In genomic region chrX:46569621-46570020, GRCh38 we compare ENCODE assay signal across 19 cellular contexts. TPM values are rescaled to one million over a fixed set of nuclear protein-coding genes. Genes with fewer than 3 reads are reported as not detected.
DNase-seq lines count a peak whose midpoint lies in the region; ATAC-seq, FAIRE-seq and TF ChIP-seq lines count a peak whose summit lies in the region.
"Had no signal": no experiment of that assay in that cellular context is flagged by ENCODE, and none has a peak within 500 bp of the region (broad histone marks: within the 10 kb centered on the region; RNA-seq: fewer than 3 reads in every experiment).

No MANE protein-coding gene starts in this region.

- ATAC-seq in Right ventricle myocardium superior (ENCODE audit: poor library complexity) = no peak
- ATAC-seq in left ventricle myocardium superior = no peak
- ATAC-seq: GM23338 had no signal

- peak; percentile 5 for FAIRE-seq in GM12892 (lab: Jason Lieb, UNC)
- FAIRE-seq: H54 had no signal

- H3K4me1 ChIP-seq in right atrium auricular region = peaks cover 0 to 5% of the 10 kb centered on the region in 2 donors

- H3K36me3 ChIP-seq in right atrium auricular region = no peaks in the 10 kb centered on the region

- no peak for TF ChIP-seq POLR2A in GM12892 (IDR thresholded peaks at IDR 0.05; ENCODE audit: low read depth, low read length)
- no peak for TF ChIP-seq POLR2A in erythroblast (IDR thresholded peaks at IDR 0.05; ENCODE audit: low read length)

- TF ChIP-seq CTCF in right atrium auricular region (IDR thresholded peaks at IDR 0.05) = no peak

- intact Hi-C loops in Right ventricle myocardium superior (cut with DNase I) (no loop called here), left ventricle myocardium superior (cut with micrococcal nuclease) (loop anchor here (10.0 kb wide), 1 partner anchor 75 kb away; no protein-coding TSS in a partner anchor)

- no peaks in the 10 kb centered on the region for H3K9me3 ChIP-seq in right atrium auricular region

- H3K27me3 ChIP-seq in right atrium auricular region = no peaks in the 10 kb centered on the region

- H3K4me3 ChIP-seq in right atrium auricular region = no peak overlapping the region
- H3K4me3 ChIP-seq: GM23338 had no signal

- DNase-seq in NCI-H2029 (lab: John Stamatoyannopoulos, UW) (peak; percentile 40), NCI-H2029 treated with DMSO at 0.1 percent for 48 hours (lab: John Stamatoyannopoulos, UW) (no peak), Right ventricle myocardium superior (peak; percentile 46), right atrium auricular region (ENCODE audit: low spot score) (no peak), GM12892 (ENCODE audit: insufficient read length) (no peak), left ventricle myocardium superior (peak; percentile 54), erythroblast (lab: John Stamatoyannopoulos, UW) (no peak)
- no peak for DNase-seq in activated CD4-positive, alpha-beta T cell treated with anti-CD3 and anti-CD28 coated beads, Interleukin-2, amount 50 U/mL, for 1 hour
- DNase-seq: C1 segment of cervical spinal cord; CD4-positive, CD25-positive, alpha-beta regulatory T cell; CD8-positive, alpha-beta memory T cell; COR-L47; DMS 273 treated with DMSO at 0.1 percent for 48 hours; DMS53; GDM1; HCEC 1CT had no signal

- H3K27ac ChIP-seq in right atrium auricular region = no peak overlapping the region
- H3K27ac ChIP-seq: HL-60 had no signal

RNA-seq across cellular contexts. Expression of gene CHST7, which starts 3.9 kb away (rescaled TPM):
- total RNA-seq in Right ventricle myocardium superior = 14.2 TPM
- total RNA-seq in right atrium auricular region = 10 to 100 TPM; 33.6 to 50.5 TPM
- polyA plus RNA-seq in GM12892 (2012; ENCODE audit: missing spikeins) = 2.3 TPM
- 13.8 TPM for total RNA-seq in left ventricle myocardium superior

RNA-seq across cellular contexts. Expression of gene ZNF674, which starts 24.4 kb away (rescaled TPM):
- total RNA-seq in Right ventricle myocardium superior (2.7 TPM), right atrium auricular region (1 to 10 TPM; 2.4 to 2.9 TPM), left ventricle myocardium superior (3.0 TPM)
- polyA plus RNA-seq in GM12892 (2012; ENCODE audit: missing spikeins) = 2.9 TPM

Comparison
In these comparisons a context has a peak if more than half of its experiments do, and no peak if none do; other contexts are left out.
1. DNase-seq: peak in NCI-H2029 (single experiment), Right ventricle myocardium superior (single experiment) and left ventricle myocardium superior (single experiment); none in NCI-H2029 treated with DMSO at 0.1 percent for 48 hours (single experiment), right atrium auricular region (single experiment), GM12892 (single experiment), activated CD4-positive, alpha-beta T cell treated with anti-CD3 and anti-CD28 coated beads, Interleukin-2, amount 50 U/mL, for 1 hour (single experiment) and erythroblast (0 of 2).